In genomic region chr3:48715179-48715800, GRCh38 we compare ENCODE assay signal across 8 cellular contexts. TPM values are rescaled to one million over a fixed set of nuclear protein-coding genes. Genes with fewer than 3 reads are reported as not detected.
DNase-seq lines count a peak whose midpoint lies in the region; ATAC-seq and TF ChIP-seq lines count a peak whose summit lies in the region.

No MANE protein-coding gene starts in this region.

- in situ Hi-C loops in IMR-90 (cut with MboI; ENCODE audit: low sequenced_read_pairs): no loop called here

- peaks cover 0 to 26% of the 10 kb centered on the region in 2 experiments; a peak in 3 of 4 replicates for H3K79me1 ChIP-seq in IMR-90 (ENCODE audit: low read depth in 1 of 2, low read length in 2 of 2)
- H3K79me1 ChIP-seq in mesendoderm (ENCODE audit: low read length): peaks cover 4% of the 10 kb centered on the region

- H3K4me3 ChIP-seq in IMR-90 (ENCODE audit: insufficient read depth, low read depth, low read length) (0 out of 2 replicates have a peak overlapping the region, but pooled peaks have one; percentile 3), mesendoderm (ENCODE audit: low read length) (no peak overlapping the region), MG63 (no peak overlapping the region)

- TF ChIP-seq CTCF in IMR-90 (conservative IDR thresholded peaks at IDR 0.05; ENCODE audit: low read depth, low read length) (no peak), MCF 10A (IDR thresholded peaks at IDR 0.05; ENCODE audit: unreplicated experiment) (no peak)

- peak overlapping the region; percentile 98 for H3K27ac Mint-ChIP-seq in MCF 10A (ENCODE audit: low read depth, unreplicated experiment)

- H3K4me2 ChIP-seq in IMR-90 (ENCODE audit: low read depth, low read length) (peak overlapping the region; percentile 82), mesendoderm (ENCODE audit: low read length) (peak overlapping the region; percentile 16)

- H2AK5ac ChIP-seq in IMR-90 (ENCODE audit: low read depth, low read length) (no peak overlapping the region), mesendoderm (ENCODE audit: low read length) (no peak overlapping the region)

- intact Hi-C loops in IMR-90 (cut with micrococcal nuclease): no loop called here
- intact Hi-C loops in MCF 10A (cut with micrococcal nuclease): no loop called here

- H3K9me1 ChIP-seq in IMR-90 (ENCODE audit: insufficient read depth, low read length): peaks cover 17% of the 10 kb centered on the region; the same call in 1 of the 2 replicates

- H2AK9ac ChIP-seq in IMR-90 (replicated peaks; ENCODE audit: low read depth, low read length, poor library complexity): no peak overlapping the region

- peak overlapping the region; percentile 1; the same call in 1 of the 2 replicates for H3K23ac ChIP-seq in IMR-90 (ENCODE audit: low read depth, low read length)
- no peak overlapping the region for H3K23ac ChIP-seq in mesendoderm (ENCODE audit: low read length)

- peaks cover 22% of the 10 kb centered on the region for H3K4me1 Mint-ChIP-seq in MCF 10A (ENCODE audit: insufficient read depth, unreplicated experiment)

- H3K36me3 Mint-ChIP-seq in MCF 10A (ENCODE audit: insufficient read depth, unreplicated experiment): peaks cover 62% of the 10 kb centered on the region

- H3K4ac ChIP-seq in IMR-90 (ENCODE audit: low read depth, low read length) (no peak overlapping the region), mesendoderm (ENCODE audit: low read depth, low read length) (no peak overlapping the region)

- H3K4me1 ChIP-seq in IMR-90 (ENCODE audit: control insufficient read depth, insufficient read depth, low read length) (peaks cover 4% of the 10 kb centered on the region), mesendoderm (ENCODE audit: control insufficient read depth, low read depth, low read length) (peaks cover 3% of the 10 kb centered on the region)

- H3K56ac ChIP-seq in IMR-90 (ENCODE audit: extremely low read depth, insufficient read depth, low read length) (no peak overlapping the region), mesendoderm (ENCODE audit: low read length) (no peak overlapping the region)

- peak overlapping the region; percentile 93 for H3K4me3 Mint-ChIP-seq in MCF 10A (ENCODE audit: unreplicated experiment)

- no peak overlapping the region for H2AFZ ChIP-seq in IMR-90 (replicated peaks; ENCODE audit: low read length, poor library complexity)

- H3K27me3 ChIP-seq in IMR-90 (ENCODE audit: control insufficient read depth, insufficient read depth, low read length): no peaks in the 10 kb centered on the region
- H3K27me3 ChIP-seq in mesendoderm (ENCODE audit: insufficient read depth, low read length, poor library complexity): no peaks in the 10 kb centered on the region
- no peaks in the 10 kb centered on the region for H3K27me3 ChIP-seq in MG63

- no peaks in the 10 kb centered on the region for H3K9me3 ChIP-seq in IMR-90 (ENCODE audit: control insufficient read depth, insufficient read depth, low read length)
- no peaks in the 10 kb centered on the region for H3K9me3 ChIP-seq in MG63

- no peak overlapping the region for H3K18ac ChIP-seq in IMR-90 (ENCODE audit: low read depth, low read length)
- no peak overlapping the region for H3K18ac ChIP-seq in mesendoderm (ENCODE audit: low read length)

- H4K20me1 ChIP-seq in IMR-90 (ENCODE audit: insufficient read depth, low read length): peaks cover 53% of the 10 kb centered on the region

- CTCF ChIA-PET in IMR-90 (lab: Yijun Ruan, JAX): interaction anchor here (0.9 kb wide), 1 partner anchor 25 kb away, joined by 3 read pairs; no protein-coding TSS in a partner anchor
- CTCF ChIA-PET in MCF 10A (lab: Yijun Ruan, JAX): interaction anchor here (0.7 to 1.6 kb wide), 6 partner anchors 9 to 204 kb away, joined by 3 to 13 read pairs (median 4); partner anchors contain the start of gene ARIH2

- peak; percentile 68 for DNase-seq in Ammon's horn (ENCODE audit: low spot score)
- peak; percentile 69 for DNase-seq in IMR-90
- peak; percentile 25 for DNase-seq in MCF 10A (ENCODE audit: unreplicated experiment)
- DNase-seq in mesendoderm: peak; percentile 93
- DNase-seq in DMS 273 (lab: John Stamatoyannopoulos, UW; ENCODE audit: unreplicated experiment): no peak
- DNase-seq in MG63: no peak
- DNase-seq in iPS-NIHi7 (ENCODE audit: extremely low spot score): no peak

- TF ChIP-seq POLR2A in IMR-90 (IDR thresholded peaks at IDR 0.05; ENCODE audit: low read depth, low read length): no peak

- no peaks in the 10 kb centered on the region for H3K27me3 Mint-ChIP-seq in MCF 10A (ENCODE audit: insufficient read depth, unreplicated experiment)

- peaks cover 61% of the 10 kb centered on the region for H3K79me2 ChIP-seq in mesendoderm (ENCODE audit: control insufficient read depth, insufficient read depth, low read length)

- POLR2A ChIA-PET in IMR-90 (lab: Charles Lee; ENCODE audit: unreplicated experiment): interaction anchor here (0.5 to 0.7 kb wide), 3 partner anchors 109 to 172 kb away, joined by 3 to 7 read pairs (median 4); no protein-coding TSS in a partner anchor
- POLR2A ChIA-PET in MCF 10A (lab: Yijun Ruan, JAX): interaction anchor here (0.7 to 4.8 kb wide), 14 partner anchors 8 to 306 kb away, joined by 3 to 114 read pairs (median 15); partner anchors contain the start of genes ARIH2, CELSR3, NCKIPSD and NDUFAF3

- no peaks in the 10 kb centered on the region for H3K9me3 Mint-ChIP-seq in MCF 10A (ENCODE audit: unreplicated experiment)

- H3K14ac ChIP-seq in IMR-90 (replicated peaks; ENCODE audit: low read depth, low read length): no peak overlapping the region

- H4K91ac ChIP-seq in IMR-90 (ENCODE audit: insufficient read depth, low read depth, low read length): no peak overlapping the region

- peak overlapping the region; percentile 39; the same call in 1 of the 2 replicates for H3K9ac ChIP-seq in IMR-90 (ENCODE audit: low read depth, low read length)
- peak overlapping the region; percentile 24 for H3K9ac ChIP-seq in mesendoderm (ENCODE audit: low read length)

- no peak overlapping the region for H2BK20ac ChIP-seq in IMR-90 (ENCODE audit: low read depth, low read length)

- no peak overlapping the region for H3K27ac ChIP-seq in IMR-90 (ENCODE audit: insufficient read depth, low read length)
- no peak overlapping the region for H3K27ac ChIP-seq in mesendoderm (ENCODE audit: low read depth, low read length)

- dilution Hi-C loops in IMR-90 (cut with HindIII; ENCODE audit: low sequenced_read_pairs, unreplicated experiment): no loop called here

- no peak for TF ChIP-seq RAD21 in IMR-90 (IDR thresholded peaks at IDR 0.05; ENCODE audit: low read length)

- H3K36me3 ChIP-seq in IMR-90 (ENCODE audit: control insufficient read depth, insufficient read depth, low read length) (peaks cover 27% of the 10 kb centered on the region), mesendoderm (ENCODE audit: control insufficient read depth, insufficient read depth, low read length) (peaks cover 5% of the 10 kb centered on the region), MG63 (peaks cover 14% of the 10 kb centered on the region)

- no peak overlapping the region for H4K5ac ChIP-seq in IMR-90 (ENCODE audit: low read depth, low read length)
- H4K5ac ChIP-seq in mesendoderm (ENCODE audit: low read length): no peak overlapping the region

- H4K8ac ChIP-seq in IMR-90 (ENCODE audit: low read depth in 2 of 2, low read length in 2 of 2) (no peak overlapping the region), mesendoderm (ENCODE audit: low read depth, low read length) (no peak overlapping the region)

- BruUV-seq in IMR-90 (replicated peaks; lab: Mats Ljungman, UMichigan): no TSS peak
- BruUV-seq in MCF 10A (replicated peaks; lab: Mats Ljungman, UMichigan): no TSS peak

- H2BK120ac ChIP-seq in IMR-90 (ENCODE audit: low read depth, low read length) (no peak overlapping the region), mesendoderm (ENCODE audit: low read depth, low read length) (no peak overlapping the region)

- H2BK5ac ChIP-seq in IMR-90 (ENCODE audit: low read depth, low read length, poor library complexity, severe bottlenecking) (no peak overlapping the region), mesendoderm (ENCODE audit: low read length) (no peak overlapping the region)

- ATAC-seq in IMR-90 (ENCODE audit: low read depth) (no peak), HG02852 (IDR thresholded peaks at IDR 0.05; ENCODE audit: unreplicated experiment) (no peak)

- H2BK15ac ChIP-seq in IMR-90 (ENCODE audit: low read depth, low read length): no peak overlapping the region
- H2BK15ac ChIP-seq in mesendoderm (replicated peaks; ENCODE audit: low read depth): no peak overlapping the region

TF ChIP-seq in IMR-90, 13 proteins besides CTCF, POLR2A, EP300 and RAD21:
- TF ChIP-seq RCOR1 (IDR thresholded peaks at IDR 0.05; ENCODE audit: insufficient replicate concordance, low read length) (no peak), SMC3 (IDR thresholded peaks at IDR 0.05; ENCODE audit: low read depth, low read length) (no peak), RFX5 (IDR thresholded peaks at IDR 0.05; ENCODE audit: low read depth, low read length) (peak; percentile 22; the same call in 1 of the 2 replicates)

RNA-seq across cellular contexts. Expression of gene IP6K2, which starts 1.7 kb away (rescaled TPM):
- total RNA-seq in IMR-90 (2012; rRNA removed) (73.7 and 76.9 TPM in 2 replicates), MCF 10A (2022) (99.3 and 117 TPM in 2 replicates)
- 155 and 169 TPM in 2 replicates for polyA plus RNA-seq in IMR-90 (2012; rRNA removed)
- 86.6 and 128 TPM in 2 replicates for polyA plus RNA-seq in IMR-90 (2012; cell fraction: cytosol; rRNA removed)
- polyA plus RNA-seq in IMR-90 (2012; cell fraction: nucleus; rRNA removed; ENCODE audit: low replicate concordance): 518 and 581 TPM in 2 replicates
- polyA plus RNA-seq in mesendoderm (2013, experiment 1 of 2): 87.2 TPM
- polyA plus RNA-seq in mesendoderm (2013, experiment 2 of 2): 87.0 TPM
- total RNA-seq in MG63 (2014; rRNA removed; shearing (Covaris generic); ENCODE audit: low replicate concordance): 14.6 and 15.9 TPM in 2 replicates

RNA-seq across cellular contexts. Expression of gene NCKIPSD, which starts 29.6 kb away (rescaled TPM):
- total RNA-seq in IMR-90 (2012; rRNA removed): 21.0 and 21.9 TPM in 2 replicates
- 38.3 and 42.3 TPM in 2 replicates for polyA plus RNA-seq in IMR-90 (2012; rRNA removed)
- 15.5 and 40.7 TPM in 2 replicates for polyA plus RNA-seq in IMR-90 (2012; cell fraction: cytosol; rRNA removed)
- polyA plus RNA-seq in IMR-90 (2012; cell fraction: nucleus; rRNA removed; ENCODE audit: low replicate concordance): 71.9 and 123 TPM in 2 replicates
- total RNA-seq in MCF 10A (2022): 23.8 and 26.9 TPM in 2 replicates
- 18.1 TPM for polyA plus RNA-seq in mesendoderm (2013, experiment 1 of 2)
- 18.7 TPM for polyA plus RNA-seq in mesendoderm (2013, experiment 2 of 2)
- total RNA-seq in MG63 (2014; rRNA removed; shearing (Covaris generic); ENCODE audit: low replicate concordance): 2.0 and 4.8 TPM in 2 replicates

RNA-seq across cellular contexts. Expression of gene CELSR3, which starts 52.6 kb away (rescaled TPM):
- total RNA-seq in IMR-90 (2012; rRNA removed) (0.18 and 0.28 TPM in 2 replicates), MCF 10A (2022) (17.6 and 21.5 TPM in 2 replicates)
- 0.59 and 0.63 TPM in 2 replicates for polyA plus RNA-seq in IMR-90 (2012; rRNA removed)
- 0.21 and 0.46 TPM in 2 replicates for polyA plus RNA-seq in IMR-90 (2012; cell fraction: cytosol; rRNA removed)
- 2.5 and 3.7 TPM in 2 replicates for polyA plus RNA-seq in IMR-90 (2012; cell fraction: nucleus; rRNA removed; ENCODE audit: low replicate concordance)
- polyA plus RNA-seq in mesendoderm (2013, experiment 1 of 2): 3.4 TPM
- 3.5 TPM for polyA plus RNA-seq in mesendoderm (2013, experiment 2 of 2)
- 0.05 and 0.16 TPM in 2 replicates for total RNA-seq in MG63 (2014; rRNA removed; shearing (Covaris generic); ENCODE audit: low replicate concordance)

Comparison
In these comparisons a context has a peak if more than half of its experiments do, and no peak if none do; other contexts are left out.
1. DNase-seq: peak in Ammon's horn (single experiment), IMR-90 (single experiment), MCF 10A (single experiment) and mesendoderm (single experiment); none in DMS 273 (single experiment), MG63 (single experiment) and iPS-NIHi7 (single experiment).
2. RNA of gene CELSR3, which starts 52.6 kb away (total RNA-seq): 17.6 to 21.5 TPM in MCF 10A; 0.18 to 0.28 TPM in IMR-90 and 0.05 to 0.16 TPM in MG63; every median in the first group is over 10 times any median in the second.